ENCODE assay signal across 8 cellular contexts in the genomic region with DNA sequence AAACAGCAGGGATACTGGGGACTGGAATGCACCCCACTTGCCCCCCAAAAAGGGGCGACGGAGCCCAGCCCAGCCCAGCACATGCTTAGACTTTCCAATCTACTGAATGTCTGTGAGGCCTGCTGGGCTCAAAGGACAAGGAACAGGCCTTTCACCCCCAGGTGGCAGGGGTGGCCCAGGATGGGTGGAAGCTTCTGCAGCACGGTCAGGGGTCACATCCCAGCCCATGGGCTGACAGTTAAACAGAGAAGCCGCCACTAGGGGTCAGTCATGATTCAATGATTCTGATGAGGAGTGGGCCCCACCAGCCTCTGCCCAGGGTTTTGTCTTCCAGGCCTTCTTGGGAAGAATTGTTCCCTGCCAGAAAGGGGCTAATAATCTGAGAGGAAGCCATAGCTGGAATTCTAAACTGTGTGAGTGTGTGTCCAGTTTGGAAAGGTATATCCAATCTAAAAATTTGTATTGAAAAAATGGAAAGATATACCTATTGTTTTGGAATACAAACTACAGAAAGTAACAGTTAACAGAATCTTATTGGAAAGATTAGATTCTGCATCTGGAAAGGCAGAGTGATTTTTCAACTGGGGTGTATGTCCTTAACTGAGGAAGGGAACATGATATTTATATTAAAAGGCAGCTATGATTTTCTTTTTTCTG. TPM values are rescaled to one million over a fixed set of nuclear protein-coding genes. Genes with fewer than 3 reads are reported as not detected.
DNase-seq lines count a peak whose midpoint lies in the region; ATAC-seq and TF ChIP-seq lines count a peak whose summit lies in the region.

No MANE protein-coding gene starts in this region.

- peaks cover 12% of the 10 kb centered on the region for H3K4me1 ChIP-seq in GM23338 (ENCODE audit: insufficient read depth)

- no peak overlapping the region for H3K4me3 Mint-ChIP-seq in GM23338

- H3K9me2 ChIP-seq in GM23338 (ENCODE audit: insufficient read depth): no peaks in the 10 kb centered on the region

- H3F3A ChIP-seq in GM23338 (replicated peaks; ENCODE audit: low read depth): peaks cover 7% of the 10 kb centered on the region; the same call in 1 of the 2 replicates

- peaks cover 9% of the 10 kb centered on the region for H3K27me3 ChIP-seq in GM23338 (ENCODE audit: insufficient read depth)

- no peak overlapping the region for H3K27ac Mint-ChIP-seq in GM23338

- H3K27me3 Mint-ChIP-seq in GM23338 (ENCODE audit: insufficient read depth, low read depth, poor library complexity): peaks cover 15% of the 10 kb centered on the region

- H4K20me1 ChIP-seq in GM23338 (replicated peaks; ENCODE audit: insufficient read depth): no peaks in the 10 kb centered on the region

- peak; percentile 96 for DNase-seq in GM23338 (ENCODE audit: low spot score)
- DNase-seq in NCI-H526 (lab: John Stamatoyannopoulos, UW): peak; percentile 24 to 80
- peak; percentile 29 for DNase-seq in activated T-cell treated with anti-CD3 and anti-CD28 coated beads for 1 hour (ENCODE audit: low read depth)
- peak; percentile 14 for DNase-seq in glomerular endothelial cell (ENCODE audit: extremely low read depth, low read depth, low spot score)
- DNase-seq in renal cortical epithelial cell (ENCODE audit: low read depth): peak; percentile 22
- no peak for DNase-seq in H4 (ENCODE audit: low spot score)

- H3K36me3 Mint-ChIP-seq in GM23338 (ENCODE audit: low read depth): no peaks in the 10 kb centered on the region; the same call in 2 of the 3 replicates

- H3K27ac ChIP-seq in C4-2B: no peak overlapping the region
- H3K27ac ChIP-seq in GM23338 (ENCODE audit: low read depth): no peak overlapping the region

- H3K36me3 ChIP-seq in GM23338 (ENCODE audit: insufficient read depth): no peaks in the 10 kb centered on the region

- H3K4me1 Mint-ChIP-seq in GM23338: peaks cover 13% of the 10 kb centered on the region

- H2AFZ ChIP-seq in GM23338: no peak overlapping the region

- H3K9me3 Mint-ChIP-seq in GM23338: no peaks in the 10 kb centered on the region

- no peak overlapping the region for H3K4me2 ChIP-seq in GM23338

- ATAC-seq in GM23338 (peak; percentile 55), HG03571 (IDR thresholded peaks at IDR 0.05; ENCODE audit: unreplicated experiment) (no peak)

- H3K79me2 ChIP-seq in GM23338 (replicated peaks; ENCODE audit: insufficient read depth): no peaks in the 10 kb centered on the region

- no peak overlapping the region for H3K4me3 ChIP-seq in GM23338

- TF ChIP-seq CTCF in C4-2B (conservative IDR thresholded peaks at IDR 0.05): peak; percentile 84
- TF ChIP-seq CTCF in GM23338 (conservative IDR thresholded peaks at IDR 0.05; ENCODE audit: low read depth in 2 of 2): peak; percentile 76 to 87

TF ChIP-seq in GM23338, 12 proteins besides CTCF, POLR2A, EP300 and RAD21:
- TF ChIP-seq, protein P1, sequence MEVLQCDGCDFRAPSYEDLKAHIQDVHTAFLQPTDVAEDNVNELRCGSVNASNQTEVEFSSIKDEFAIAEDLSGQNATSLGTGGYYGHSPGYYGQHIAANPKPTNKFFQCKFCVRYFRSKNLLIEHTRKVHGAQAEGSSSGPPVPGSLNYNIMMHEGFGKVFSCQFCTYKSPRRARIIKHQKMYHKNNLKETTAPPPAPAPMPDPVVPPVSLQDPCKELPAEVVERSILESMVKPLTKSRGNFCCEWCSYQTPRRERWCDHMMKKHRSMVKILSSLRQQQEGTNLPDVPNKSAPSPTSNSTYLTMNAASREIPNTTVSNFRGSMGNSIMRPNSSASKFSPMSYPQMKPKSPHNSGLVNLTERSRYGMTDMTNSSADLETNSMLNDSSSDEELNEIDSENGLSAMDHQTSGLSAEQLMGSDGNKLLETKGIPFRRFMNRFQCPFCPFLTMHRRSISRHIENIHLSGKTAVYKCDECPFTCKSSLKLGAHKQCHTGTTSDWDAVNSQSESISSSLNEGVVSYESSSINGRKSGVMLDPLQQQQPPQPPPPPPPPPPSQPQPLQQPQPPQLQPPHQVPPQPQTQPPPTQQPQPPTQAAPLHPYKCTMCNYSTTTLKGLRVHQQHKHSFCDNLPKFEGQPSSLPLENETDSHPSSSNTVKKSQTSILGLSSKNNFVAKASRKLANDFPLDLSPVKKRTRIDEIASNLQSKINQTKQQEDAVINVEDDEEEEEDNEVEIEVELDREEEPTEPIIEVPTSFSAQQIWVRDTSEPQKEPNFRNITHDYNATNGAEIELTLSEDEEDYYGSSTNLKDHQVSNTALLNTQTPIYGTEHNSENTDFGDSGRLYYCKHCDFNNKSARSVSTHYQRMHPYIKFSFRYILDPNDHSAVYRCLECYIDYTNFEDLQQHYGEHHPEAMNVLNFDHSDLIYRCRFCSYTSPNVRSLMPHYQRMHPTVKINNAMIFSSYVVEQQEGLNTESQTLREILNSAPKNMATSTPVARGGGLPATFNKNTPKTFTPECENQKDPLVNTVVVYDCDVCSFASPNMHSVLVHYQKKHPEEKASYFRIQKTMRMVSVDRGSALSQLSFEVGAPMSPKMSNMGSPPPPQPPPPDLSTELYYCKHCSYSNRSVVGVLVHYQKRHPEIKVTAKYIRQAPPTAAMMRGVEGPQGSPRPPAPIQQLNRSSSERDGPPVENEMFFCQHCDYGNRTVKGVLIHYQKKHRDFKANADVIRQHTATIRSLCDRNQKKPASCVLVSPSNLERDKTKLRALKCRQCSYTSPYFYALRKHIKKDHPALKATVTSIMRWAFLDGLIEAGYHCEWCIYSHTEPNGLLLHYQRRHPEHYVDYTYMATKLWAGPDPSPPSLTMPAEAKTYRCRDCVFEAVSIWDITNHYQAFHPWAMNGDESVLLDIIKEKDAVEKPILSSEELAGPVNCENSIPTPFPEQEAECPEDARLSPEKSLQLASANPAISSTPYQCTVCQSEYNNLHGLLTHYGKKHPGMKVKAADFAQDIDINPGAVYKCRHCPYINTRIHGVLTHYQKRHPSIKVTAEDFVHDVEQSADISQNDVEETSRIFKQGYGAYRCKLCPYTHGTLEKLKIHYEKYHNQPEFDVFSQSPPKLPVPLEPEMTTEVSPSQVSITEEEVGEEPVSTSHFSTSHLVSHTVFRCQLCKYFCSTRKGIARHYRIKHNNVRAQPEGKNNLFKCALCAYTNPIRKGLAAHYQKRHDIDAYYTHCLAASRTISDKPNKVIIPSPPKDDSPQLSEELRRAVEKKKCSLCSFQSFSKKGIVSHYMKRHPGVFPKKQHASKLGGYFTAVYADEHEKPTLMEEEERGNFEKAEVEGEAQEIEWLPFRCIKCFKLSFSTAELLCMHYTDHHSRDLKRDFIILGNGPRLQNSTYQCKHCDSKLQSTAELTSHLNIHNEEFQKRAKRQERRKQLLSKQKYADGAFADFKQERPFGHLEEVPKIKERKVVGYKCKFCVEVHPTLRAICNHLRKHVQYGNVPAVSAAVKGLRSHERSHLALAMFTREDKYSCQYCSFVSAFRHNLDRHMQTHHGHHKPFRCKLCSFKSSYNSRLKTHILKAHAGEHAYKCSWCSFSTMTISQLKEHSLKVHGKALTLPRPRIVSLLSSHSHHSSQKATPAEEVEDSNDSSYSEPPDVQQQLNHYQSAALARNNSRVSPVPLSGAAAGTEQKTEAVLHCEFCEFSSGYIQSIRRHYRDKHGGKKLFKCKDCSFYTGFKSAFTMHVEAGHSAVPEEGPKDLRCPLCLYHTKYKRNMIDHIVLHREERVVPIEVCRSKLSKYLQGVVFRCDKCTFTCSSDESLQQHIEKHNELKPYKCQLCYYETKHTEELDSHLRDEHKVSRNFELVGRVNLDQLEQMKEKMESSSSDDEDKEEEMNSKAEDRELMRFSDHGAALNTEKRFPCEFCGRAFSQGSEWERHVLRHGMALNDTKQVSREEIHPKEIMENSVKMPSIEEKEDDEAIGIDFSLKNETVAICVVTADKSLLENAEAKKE (CRISPR knock-in tag; IDR thresholded peaks at IDR 0.05): no peak
- TF ChIP-seq CREB1 (CRISPR knock-in tag; IDR thresholded peaks at IDR 0.05; ENCODE audit: low read depth): 0 out of 2 replicates have a peak, but pooled peaks have one; percentile 14
- no peak for TF ChIP-seq EZH2phosphoT487 (IDR thresholded peaks at IDR 0.05; ENCODE audit: unreplicated experiment)
- no peak for TF ChIP-seq JUNB (IDR thresholded peaks at IDR 0.05; ENCODE audit: unreplicated experiment)
TF ChIP-seq in GM23338: peak in this region for 1.

RNA-seq across cellular contexts. Expression of a gene that starts 2.2 kb away (rescaled TPM):
- 1.0 and 1.6 TPM in 2 replicates for total RNA-seq in GM23338 (2014; rRNA removed; shearing (Covaris generic))
- 0.71 and 1.4 TPM in 2 replicates for polyA plus RNA-seq in GM23338 (2016; fragmentation: Nextera tagmentation; extraction: Ambion mirVana)
- not detected in 2 replicates for total RNA-seq in glomerular endothelial cell
- 0.15 TPM in 1 of 2 replicates, not detected in the other for total RNA-seq in renal cortical epithelial cell
- not detected in 2 replicates for total RNA-seq in H4 (2014; rRNA removed; shearing (Covaris generic))

RNA-seq across cellular contexts. Expression of a gene that starts 18.0 kb away (rescaled TPM):
- 1.3 and 2.9 TPM in 2 replicates for total RNA-seq in GM23338 (2014; rRNA removed; shearing (Covaris generic))
- polyA plus RNA-seq in GM23338 (2016; fragmentation: Nextera tagmentation; extraction: Ambion mirVana): 2.3 and 3.5 TPM in 2 replicates
- not detected in 2 replicates for total RNA-seq in glomerular endothelial cell
- total RNA-seq in renal cortical epithelial cell: not detected in 2 replicates
- total RNA-seq in H4 (2014; rRNA removed; shearing (Covaris generic)): 0.04 TPM in 1 of 2 replicates, not detected in the other
